In the genomic region with DNA sequence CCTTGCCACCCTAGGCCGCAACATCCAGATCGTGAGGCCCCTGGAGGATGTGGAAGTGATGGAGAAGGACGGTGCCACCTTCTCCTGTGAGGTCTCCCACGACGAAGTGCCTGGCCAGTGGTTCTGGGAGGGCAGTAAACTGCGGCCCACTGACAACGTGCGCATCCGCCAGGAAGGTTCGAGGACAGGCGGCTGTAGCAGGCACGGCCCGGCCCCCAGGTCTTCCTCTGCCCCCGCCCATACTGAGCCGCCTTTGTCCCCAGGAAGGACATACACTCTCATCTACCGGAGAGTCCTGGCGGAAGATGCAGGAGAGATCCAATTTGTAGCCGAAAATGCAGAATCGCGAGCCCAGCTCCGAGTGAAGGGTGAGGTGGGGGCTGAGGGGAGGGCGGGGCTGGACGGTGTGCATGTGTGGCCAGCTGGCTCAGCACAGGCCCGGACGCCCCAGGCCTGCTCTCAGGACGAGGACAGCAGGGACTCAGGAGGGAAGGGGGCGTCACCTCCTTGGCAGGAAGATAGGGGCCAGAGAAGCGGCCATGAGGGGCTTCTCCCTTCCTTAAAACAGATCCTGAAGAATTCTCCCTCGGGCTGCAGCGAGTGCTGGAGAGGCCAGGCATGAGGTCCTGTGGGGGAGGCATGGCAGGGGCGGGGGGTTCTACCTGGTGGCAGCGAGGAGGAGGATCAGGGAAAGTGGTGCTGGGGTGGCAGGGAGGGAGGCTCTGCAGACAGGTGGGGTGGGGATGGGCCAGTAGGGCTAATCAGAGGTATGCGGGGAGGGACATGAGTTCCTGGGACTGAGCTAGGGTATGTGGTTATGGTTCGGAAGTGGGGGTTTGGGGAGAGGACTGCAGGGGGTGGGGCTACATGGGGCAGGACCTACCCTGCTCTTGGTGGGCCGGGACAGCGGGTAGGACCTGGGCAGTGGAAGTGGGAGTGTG, we compare ENCODE assay signal across 1 cellular context.
TF ChIP-seq lines count a peak whose summit lies in the region.

No MANE protein-coding gene starts in this region.

TF ChIP-seq in GM23338, 12 proteins besides CTCF, POLR2A, EP300 and RAD21:
- TF ChIP-seq, protein P1, sequence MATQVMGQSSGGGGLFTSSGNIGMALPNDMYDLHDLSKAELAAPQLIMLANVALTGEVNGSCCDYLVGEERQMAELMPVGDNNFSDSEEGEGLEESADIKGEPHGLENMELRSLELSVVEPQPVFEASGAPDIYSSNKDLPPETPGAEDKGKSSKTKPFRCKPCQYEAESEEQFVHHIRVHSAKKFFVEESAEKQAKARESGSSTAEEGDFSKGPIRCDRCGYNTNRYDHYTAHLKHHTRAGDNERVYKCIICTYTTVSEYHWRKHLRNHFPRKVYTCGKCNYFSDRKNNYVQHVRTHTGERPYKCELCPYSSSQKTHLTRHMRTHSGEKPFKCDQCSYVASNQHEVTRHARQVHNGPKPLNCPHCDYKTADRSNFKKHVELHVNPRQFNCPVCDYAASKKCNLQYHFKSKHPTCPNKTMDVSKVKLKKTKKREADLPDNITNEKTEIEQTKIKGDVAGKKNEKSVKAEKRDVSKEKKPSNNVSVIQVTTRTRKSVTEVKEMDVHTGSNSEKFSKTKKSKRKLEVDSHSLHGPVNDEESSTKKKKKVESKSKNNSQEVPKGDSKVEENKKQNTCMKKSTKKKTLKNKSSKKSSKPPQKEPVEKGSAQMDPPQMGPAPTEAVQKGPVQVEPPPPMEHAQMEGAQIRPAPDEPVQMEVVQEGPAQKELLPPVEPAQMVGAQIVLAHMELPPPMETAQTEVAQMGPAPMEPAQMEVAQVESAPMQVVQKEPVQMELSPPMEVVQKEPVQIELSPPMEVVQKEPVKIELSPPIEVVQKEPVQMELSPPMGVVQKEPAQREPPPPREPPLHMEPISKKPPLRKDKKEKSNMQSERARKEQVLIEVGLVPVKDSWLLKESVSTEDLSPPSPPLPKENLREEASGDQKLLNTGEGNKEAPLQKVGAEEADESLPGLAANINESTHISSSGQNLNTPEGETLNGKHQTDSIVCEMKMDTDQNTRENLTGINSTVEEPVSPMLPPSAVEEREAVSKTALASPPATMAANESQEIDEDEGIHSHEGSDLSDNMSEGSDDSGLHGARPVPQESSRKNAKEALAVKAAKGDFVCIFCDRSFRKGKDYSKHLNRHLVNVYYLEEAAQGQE (IDR thresholded peaks at IDR 0.05; ENCODE audit: unreplicated experiment), result no peak
- TF ChIP-seq CREB1 (CRISPR knock-in tag; IDR thresholded peaks at IDR 0.05; ENCODE audit: low read depth) (no peak), ZNF114 (CRISPR knock-in tag; IDR thresholded peaks at IDR 0.05) (no peak)
- TF ChIP-seq, protein P2, sequence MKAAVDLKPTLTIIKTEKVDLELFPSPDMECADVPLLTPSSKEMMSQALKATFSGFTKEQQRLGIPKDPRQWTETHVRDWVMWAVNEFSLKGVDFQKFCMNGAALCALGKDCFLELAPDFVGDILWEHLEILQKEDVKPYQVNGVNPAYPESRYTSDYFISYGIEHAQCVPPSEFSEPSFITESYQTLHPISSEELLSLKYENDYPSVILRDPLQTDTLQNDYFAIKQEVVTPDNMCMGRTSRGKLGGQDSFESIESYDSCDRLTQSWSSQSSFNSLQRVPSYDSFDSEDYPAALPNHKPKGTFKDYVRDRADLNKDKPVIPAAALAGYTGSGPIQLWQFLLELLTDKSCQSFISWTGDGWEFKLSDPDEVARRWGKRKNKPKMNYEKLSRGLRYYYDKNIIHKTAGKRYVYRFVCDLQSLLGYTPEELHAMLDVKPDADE (IDR thresholded peaks at IDR 0.05), result no peak
TF ChIP-seq in GM23338: peak in this region for 0.
